ENCODE assay signal across 14 cellular contexts in the genomic region with DNA sequence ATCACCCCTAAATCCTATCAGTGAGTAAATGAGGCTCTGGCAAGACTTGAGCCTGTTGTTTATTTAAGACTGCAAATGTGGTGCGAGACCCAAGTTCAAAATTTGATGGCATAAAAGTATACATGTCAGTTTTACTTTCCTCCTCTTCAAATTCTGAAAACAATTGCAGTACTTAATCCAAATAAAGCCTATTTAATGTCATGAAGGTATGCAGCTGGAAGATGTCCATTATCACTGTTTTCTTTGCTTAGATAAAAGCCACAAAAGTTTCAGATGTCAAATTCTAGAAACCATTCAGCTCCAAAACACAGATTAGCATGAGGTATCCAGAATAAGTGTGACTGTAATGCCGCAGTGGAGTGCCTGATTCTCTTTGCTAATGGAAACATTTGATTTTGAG. TPM values are rescaled to one million over a fixed set of nuclear protein-coding genes. Genes with fewer than 3 reads are reported as not detected.
"Had no signal": no experiment of that assay in that cellular context is flagged by ENCODE, and none has a peak within 500 bp of the region (broad histone marks: within the 10 kb centered on the region; RNA-seq: fewer than 3 reads in every experiment).

No MANE protein-coding gene starts in this region.

- H3K4me3 ChIP-seq: ovary had no signal

- H3K36me3 ChIP-seq: ovary, transverse colon had no signal

- FAIRE-seq: bronchial epithelial cell had no signal

- H3K4me3 Mint-ChIP-seq: stimulated activated effector memory CD8-positive, alpha-beta T cell treated with anti-CD3 and anti-CD28 coated beads, Interleukin-12 subunit alpha, Interleukin-12 subunit beta, amount 100 ng/mL, for 72 hours had no signal

- DNase-seq: activated CD4-positive, alpha-beta T cell treated with anti-CD3 and anti-CD28 coated beads, Interleukin-2, amount 50 U/mL, for 4 hours; activated CD4-positive, CD25-positive, alpha-beta regulatory T cell treated with anti-CD3 and anti-CD28 coated beads, Interleukin-2, amount 50 U/mL, for 72 hours; activated T-cell treated with anti-CD3 and anti-CD28 coated beads, Interleukin-2, amount 50 U/mL, for 1 hour; amygdala; effector CD4-positive, alpha-beta T cell; left colon; ovary; T-helper 9 cell; transverse colon had no signal

- H3K9me3 ChIP-seq: ovary, transverse colon had no signal

- H3K27me3 ChIP-seq: ovary had no signal

- H3K27ac ChIP-seq: epithelial cell of prostate, ovary, transverse colon had no signal

- H3K27ac Mint-ChIP-seq: activated naive CD4-positive, alpha-beta T cell treated with anti-CD3 and anti-CD28 coated beads, Interleukin-2, amount 50 U/mL, for 72 hours; stimulated activated effector memory CD8-positive, alpha-beta T cell treated with anti-CD3 and anti-CD28 coated beads, Interleukin-12 subunit alpha, Interleukin-12 subunit beta, amount 100 ng/mL, for 72 hours had no signal

- H3K36me3 Mint-ChIP-seq: activated naive CD4-positive, alpha-beta T cell treated with anti-CD3 and anti-CD28 coated beads, Interleukin-2, amount 50 U/mL, for 72 hours; stimulated activated effector memory CD8-positive, alpha-beta T cell treated with anti-CD3 and anti-CD28 coated beads, Interleukin-12 subunit alpha, Interleukin-12 subunit beta, amount 100 ng/mL, for 72 hours had no signal

- H3K4me1 Mint-ChIP-seq: stimulated activated effector memory CD8-positive, alpha-beta T cell treated with anti-CD3 and anti-CD28 coated beads, Interleukin-12 subunit alpha, Interleukin-12 subunit beta, amount 100 ng/mL, for 72 hours had no signal

- H3K9me3 Mint-ChIP-seq: activated naive CD4-positive, alpha-beta T cell treated with anti-CD3 and anti-CD28 coated beads, Interleukin-2, amount 50 U/mL, for 72 hours had no signal

RNA-seq across cellular contexts. Expression of a gene that starts 3.4 kb away (rescaled TPM):
- total RNA-seq: activated naive CD4-positive, alpha-beta T cell treated with anti-CD3 and anti-CD28 coated beads, Interleukin-2, amount 50 U/mL, for 72 hours; SK-MEL-5 had no signal
